9 cellular contexts compared by ENCODE assay signal in genomic region chr3:129120254-129121004, GRCh38. TPM values are rescaled to one million over a fixed set of nuclear protein-coding genes. Genes with fewer than 3 reads are reported as not detected.
DNase-seq lines count a peak whose midpoint lies in the region; ATAC-seq and TF ChIP-seq lines count a peak whose summit lies in the region.
"Had no signal": no experiment of that assay in that cellular context is flagged by ENCODE, and none has a peak within 500 bp of the region (broad histone marks: within the 10 kb centered on the region; RNA-seq: fewer than 3 reads in every experiment).

No MANE protein-coding gene starts in this region.

- H3K27me3 ChIP-seq in fibroblast of lung (ENCODE audit: control insufficient read depth, insufficient read depth, low read length) = no peaks in the 10 kb centered on the region
- no peaks in the 10 kb centered on the region for H3K27me3 ChIP-seq in naive thymus-derived CD4-positive, alpha-beta T cell (ENCODE audit: control insufficient read depth in 2 of 2, insufficient read depth in 2 of 2, low read length in 2 of 2)

- peak overlapping the region; percentile 81 for H3K27ac ChIP-seq in fibroblast of lung (ENCODE audit: insufficient read depth, low read length)
- H3K27ac ChIP-seq in naive thymus-derived CD4-positive, alpha-beta T cell (ENCODE audit: low read depth, low read length) = peak overlapping the region; percentile 83

- peak overlapping the region; percentile 74 to 93 for H3K4me3 Mint-ChIP-seq in activated T-cell treated with anti-CD3 and anti-CD28 coated beads, Interleukin-2, amount 50 U/mL, for 72 hours
- peak overlapping the region; percentile 86 to 99 (median 98) for H3K4me3 Mint-ChIP-seq in naive thymus-derived CD4-positive, alpha-beta T cell
- H3K4me3 Mint-ChIP-seq in stimulated activated memory B cell treated with anti-CD40 and anti-IgM and Interleukin-4, amounts not matched to agents 10 μg/mL and 1 μg/mL and 100 μg/mL, for 72 hours = peak overlapping the region; percentile 82

- CTCF ChIA-PET in AG04449 (lab: Yijun Ruan, JAX) = interaction anchor here (0.8 to 8.1 kb wide), 8 partner anchors 12 to 150 kb away, joined by 3 to 55 read pairs (median 3); no protein-coding TSS in a partner anchor
- CTCF ChIA-PET in naive thymus-derived CD4-positive, alpha-beta T cell (lab: Charles Lee) = interaction anchor here (0.6 to 3.9 kb wide), 14 partner anchors 10 to 196 kb away, joined by 3 to 47 read pairs (median 4); no protein-coding TSS in a partner anchor

- H4K20me1 ChIP-seq in fibroblast of lung (ENCODE audit: control insufficient read depth, extremely low read depth, insufficient read depth, low read length) = peaks cover 1% of the 10 kb centered on the region

- H3K9ac ChIP-seq in fibroblast of lung (ENCODE audit: insufficient read depth, low read length) = peak overlapping the region; percentile 78

- peaks cover 31% of the 10 kb centered on the region for H3K79me2 ChIP-seq in fibroblast of lung (ENCODE audit: control insufficient read depth, insufficient read depth, low read length)

- H3K4me3 ChIP-seq in AG04449 (ENCODE audit: low read depth, low read length) = peak overlapping the region; percentile 85
- H3K4me3 ChIP-seq in fibroblast of lung (replicated peaks in 1 of 4; ENCODE audit: control extremely low read depth in 1 of 4, insufficient read depth in 1 of 4, low read depth in 3 of 4, low read length in 4 of 4) = peak overlapping the region; percentile 83 to 88 (median 87)
- H3K4me3 ChIP-seq in naive thymus-derived CD4-positive, alpha-beta T cell (ENCODE audit: low read length) = peak overlapping the region; percentile 95

- peak; percentile 69 for TF ChIP-seq POLR2A in GM18526 (IDR thresholded peaks at IDR 0.05; ENCODE audit: extremely low read depth, insufficient read length)

- H3K4me1 ChIP-seq in fibroblast of lung (ENCODE audit: control insufficient read depth, extremely low read depth, insufficient read depth, low read length) = peaks cover 17% of the 10 kb centered on the region
- peaks cover 32 to 33% of the 10 kb centered on the region in 2 donors for H3K4me1 ChIP-seq in naive thymus-derived CD4-positive, alpha-beta T cell (ENCODE audit: control insufficient read depth in 2 of 2, insufficient read depth in 2 of 2, low read length in 2 of 2)

- H3K4me2 ChIP-seq in fibroblast of lung (ENCODE audit: extremely low read depth, insufficient read depth, low read length) = peak overlapping the region; percentile 100

- no peaks in the 10 kb centered on the region for H3K9me3 ChIP-seq in fibroblast of lung (ENCODE audit: control insufficient read depth, insufficient read depth, low read depth, low read length)
- H3K9me3 ChIP-seq in naive thymus-derived CD4-positive, alpha-beta T cell (ENCODE audit: control insufficient read depth in 2 of 3, low read length in 3 of 3) = no peaks in the 10 kb centered on the region

- H3K27ac Mint-ChIP-seq in activated T-cell treated with anti-CD3 and anti-CD28 coated beads, Interleukin-2, amount 50 U/mL, for 72 hours = peak overlapping the region; percentile 85
- H3K27ac Mint-ChIP-seq in naive thymus-derived CD4-positive, alpha-beta T cell = peak overlapping the region; percentile 91 to 100 (median 97)
- peak overlapping the region; percentile 78 for H3K27ac Mint-ChIP-seq in stimulated activated memory B cell treated with anti-CD40 and anti-IgM and Interleukin-4, amounts not matched to agents 10 μg/mL and 1 μg/mL and 100 μg/mL, for 72 hours

- DNase-seq in AG04449 (ENCODE audit: low read depth, low spot score) (peak; percentile 50), OCI-M2 (lab: John Stamatoyannopoulos, UW; ENCODE audit: unreplicated experiment) (peak; percentile 69), fibroblast of lung (ENCODE audit: low read depth in 2 of 2) (peak; percentile 81 to 87)
- DNase-seq in activated T-cell treated with anti-CD3 and anti-CD28 coated beads, Interleukin-2, amount 50 U/mL, for 72 hours = peak; percentile 92 to 95
- DNase-seq in naive thymus-derived CD4-positive, alpha-beta T cell = peak; percentile 63 to 96 (median 93)

- peaks cover 47% of the 10 kb centered on the region for H3K4me1 Mint-ChIP-seq in activated T-cell treated with anti-CD3 and anti-CD28 coated beads, Interleukin-2, amount 50 U/mL, for 72 hours (ENCODE audit: low read depth)
- peaks cover 26 to 58% (median 42%) of the 10 kb centered on the region in 7 donors for H3K4me1 Mint-ChIP-seq in naive thymus-derived CD4-positive, alpha-beta T cell
- H3K4me1 Mint-ChIP-seq in stimulated activated memory B cell treated with anti-CD40 and anti-IgM and Interleukin-4, amounts not matched to agents 10 μg/mL and 1 μg/mL and 100 μg/mL, for 72 hours = peaks cover 52% of the 10 kb centered on the region

- intact Hi-C loops in naive thymus-derived CD4-positive, alpha-beta T cell (cut with micrococcal nuclease) = loop anchor here (1.0 to 10.0 kb wide), 23 partner anchors 8 to 504 kb away; partner anchors contain the start of genes ACAD9 (in 2 of the 2), HMCES (in 2 of the 2), IFT122 (in 2 of the 2) and ISY1 (in 2 of the 2)

- peaks cover 22 to 39% of the 10 kb centered on the region in 2 donors for H3K36me3 Mint-ChIP-seq in activated T-cell treated with anti-CD3 and anti-CD28 coated beads, Interleukin-2, amount 50 U/mL, for 72 hours (ENCODE audit: insufficient read depth in 2 of 2)
- H3K36me3 Mint-ChIP-seq in naive thymus-derived CD4-positive, alpha-beta T cell = peaks cover 6 to 39% (median 37%) of the 10 kb centered on the region in 5 donors
- peaks cover 15% of the 10 kb centered on the region for H3K36me3 Mint-ChIP-seq in stimulated activated memory B cell treated with anti-CD40 and anti-IgM and Interleukin-4, amounts not matched to agents 10 μg/mL and 1 μg/mL and 100 μg/mL, for 72 hours

- ATAC-seq in HG03064 (IDR thresholded peaks at IDR 0.05; ENCODE audit: low read depth, unreplicated experiment) = peak; percentile 70
- ATAC-seq in activated T-cell treated with anti-CD3 and anti-CD28 coated beads, Interleukin-2, amount 50 U/mL, for 72 hours (replicated peaks in 1 of 2) = peak; percentile 68 to 71
- peak; percentile 72 for ATAC-seq in naive thymus-derived CD4-positive, alpha-beta T cell
- peak; percentile 87 for ATAC-seq in stimulated activated memory B cell treated with anti-CD40 and anti-IgM and Interleukin-4, amounts not matched to agents 10 μg/mL and 1 μg/mL and 100 μg/mL, for 72 hours

- POLR2A ChIA-PET in AG04449 (lab: Yijun Ruan, JAX) = interaction anchor here (0.6 to 1.0 kb wide), 4 partner anchors 8 to 76 kb away, joined by 3 read pairs; no protein-coding TSS in a partner anchor
- POLR2A ChIA-PET in naive thymus-derived CD4-positive, alpha-beta T cell (lab: Charles Lee) = interaction anchor here (0.6 to 8.9 kb wide), 32 partner anchors 11 to 439 kb away, joined by 3 to 111 read pairs (median 6); partner anchors contain the start of genes CFAP92, CNBP and COPG1

- no peaks in the 10 kb centered on the region for H3K36me3 ChIP-seq in fibroblast of lung (ENCODE audit: control insufficient read depth, insufficient read depth, low read length)
- H3K36me3 ChIP-seq in naive thymus-derived CD4-positive, alpha-beta T cell (ENCODE audit: control insufficient read depth in 2 of 3, insufficient read depth in 3 of 3, low read length in 3 of 3) = peaks cover 0 to 22% (median 6%) of the 10 kb centered on the region in 3 experiments

- H3K9me3 Mint-ChIP-seq in activated T-cell treated with anti-CD3 and anti-CD28 coated beads, Interleukin-2, amount 50 U/mL, for 72 hours = no peaks in the 10 kb centered on the region
- H3K9me3 Mint-ChIP-seq in naive thymus-derived CD4-positive, alpha-beta T cell = no peaks in the 10 kb centered on the region
- H3K9me3 Mint-ChIP-seq in stimulated activated memory B cell treated with anti-CD40 and anti-IgM and Interleukin-4, amounts not matched to agents 10 μg/mL and 1 μg/mL and 100 μg/mL, for 72 hours = no peaks in the 10 kb centered on the region

- H2AFZ ChIP-seq in fibroblast of lung (ENCODE audit: low read length) = peak overlapping the region; percentile 61

- H3K27me3 Mint-ChIP-seq in activated T-cell treated with anti-CD3 and anti-CD28 coated beads, Interleukin-2, amount 50 U/mL, for 72 hours (ENCODE audit: low read depth) = no peaks in the 10 kb centered on the region
- H3K27me3 Mint-ChIP-seq in naive thymus-derived CD4-positive, alpha-beta T cell = no peaks in the 10 kb centered on the region
- H3K27me3 Mint-ChIP-seq in stimulated activated memory B cell treated with anti-CD40 and anti-IgM and Interleukin-4, amounts not matched to agents 10 μg/mL and 1 μg/mL and 100 μg/mL, for 72 hours = no peaks in the 10 kb centered on the region

- peak; percentile 39 for TF ChIP-seq CTCF in AG04449 (IDR thresholded peaks at IDR 0.05; ENCODE audit: insufficient read depth, low read length, missing control alignments)
- TF ChIP-seq CTCF in fibroblast of lung (conservative IDR thresholded peaks at IDR 0.05 in 1 of 2, IDR thresholded peaks at IDR 0.05 in 1 of 2; ENCODE audit: low read depth in 1 of 2, low read length in 2 of 2) = peak; percentile 21 to 32

RNA-seq across cellular contexts. Expression of gene RAB43, which starts 1.2 kb away (rescaled TPM):
- 10 to 100 TPM; 82.5 to 95.5 TPM for total RNA-seq in activated T-cell treated with anti-CD3 and anti-CD28 coated beads, Interleukin-2, amount 50 U/mL, for 72 hours
- 12.1 and 21.5 TPM in 2 replicates for total RNA-seq in fibroblast of lung
- polyA plus RNA-seq in fibroblast of lung = 5.7 and 6.6 TPM in 2 replicates
- polyA plus RNA-seq in fibroblast of lung (2012) = 13.5 and 18.7 TPM in 2 replicates
- polyA minus RNA-seq in fibroblast of lung (ENCODE audit: low replicate concordance) = 24.5 and 31.8 TPM in 2 replicates
- total RNA-seq in naive thymus-derived CD4-positive, alpha-beta T cell = 100 to 1,000 TPM in 2 of 5 experiments, 10 to 100 TPM in 3; 58.6 to 122 (median 72.8) TPM
- 10 to 100 TPM; 27.2 to 56.0 TPM for polyA plus RNA-seq in naive thymus-derived CD4-positive, alpha-beta T cell

RNA-seq across cellular contexts. Expression of gene ISY1, which starts 40.4 kb away (rescaled TPM):
- 10 to 100 TPM; 50.2 to 68.9 TPM for total RNA-seq in activated T-cell treated with anti-CD3 and anti-CD28 coated beads, Interleukin-2, amount 50 U/mL, for 72 hours
- total RNA-seq in fibroblast of lung = 30.3 and 34.8 TPM in 2 replicates
- 39.6 and 40.2 TPM in 2 replicates for polyA plus RNA-seq in fibroblast of lung
- 29.3 and 37.7 TPM in 2 replicates for polyA plus RNA-seq in fibroblast of lung (2012)
- 24.1 and 38.8 TPM in 2 replicates for polyA minus RNA-seq in fibroblast of lung (ENCODE audit: low replicate concordance)
- 10 to 100 TPM; 27.6 to 65.1 (median 37.4) TPM for total RNA-seq in naive thymus-derived CD4-positive, alpha-beta T cell
- 100 to 1,000 TPM; 115 to 130 TPM for polyA plus RNA-seq in naive thymus-derived CD4-positive, alpha-beta T cell

RNA-seq across cellular contexts. Expression of gene GP9, which starts 59.9 kb away (rescaled TPM):
- not detected for total RNA-seq in activated T-cell treated with anti-CD3 and anti-CD28 coated beads, Interleukin-2, amount 50 U/mL, for 72 hours
- not detected in 2 replicates for total RNA-seq in fibroblast of lung
- not detected in 2 replicates for polyA plus RNA-seq in fibroblast of lung
- polyA plus RNA-seq in fibroblast of lung (2012) = not detected in 2 replicates
- polyA minus RNA-seq in fibroblast of lung (ENCODE audit: low replicate concordance) = not detected in 2 replicates
- total RNA-seq in naive thymus-derived CD4-positive, alpha-beta T cell = 1 to 10 TPM in 1 of 5 experiments, not detected in 4; 2.5 TPM
- not detected for polyA plus RNA-seq in naive thymus-derived CD4-positive, alpha-beta T cell
- total RNA-seq: activated CD8-positive, alpha-beta memory T cell treated with anti-CD3 and anti-CD28 coated beads for 36 hours had no signal

Comparison
In these comparisons a context has a peak if more than half of its experiments do, and no peak if none do; other contexts are left out.
1. Peak in every context shown above with its lines: DNase-seq, ATAC-seq, H3K4me3 ChIP-seq and H3K27ac ChIP-seq.